In genomic region chr12:113876160-113876559, GRCh38 we compare ENCODE assay signal across 20 cellular contexts.
DNase-seq lines count a peak whose midpoint lies in the region; ATAC-seq and TF ChIP-seq lines count a peak whose summit lies in the region.
"Had no signal": no experiment of that assay in that cellular context is flagged by ENCODE, and none has a peak within 500 bp of the region (broad histone marks: within the 10 kb centered on the region; RNA-seq: fewer than 3 reads in every experiment).

No MANE protein-coding gene starts in this region.

- peaks cover 0 to 18% of the 10 kb centered on the region in 2 donors for H3K4me1 ChIP-seq in neuronal stem cell (ENCODE audit: control insufficient read depth in 2 of 2, insufficient read depth in 1 of 2, low read depth in 1 of 2, low read length in 2 of 2)
- H3K4me1 ChIP-seq: Caco-2 had no signal

- no peak overlapping the region for H2AFZ ChIP-seq in neuronal stem cell (ENCODE audit: low read length)
- H2AFZ ChIP-seq: GM23338 had no signal

- no peak overlapping the region for H3K14ac ChIP-seq in neuronal stem cell (ENCODE audit: low read length)

- H3K4me3 Mint-ChIP-seq in natural killer cell treated with Interleukin-12 subunit alpha and Interleukin-12 subunit beta and Interleukin-15 and Interleukin-18, amount 100 ng/mL, for 72 hours, result no peak overlapping the region
- no peak overlapping the region for H3K4me3 Mint-ChIP-seq in natural killer cell
- H3K4me3 Mint-ChIP-seq: B cell; CD4-positive, CD25-positive, alpha-beta regulatory T cell; CD8-positive, alpha-beta memory T cell; GM23338; HFFc6; IgD-negative memory B cell had no signal

- H3K18ac ChIP-seq in neuronal stem cell (ENCODE audit: low read length), result no peak overlapping the region

- no peaks in the 10 kb centered on the region for H3K4me1 Mint-ChIP-seq in natural killer cell treated with Interleukin-12 subunit alpha and Interleukin-12 subunit beta and Interleukin-15 and Interleukin-18, amount 100 ng/mL, for 72 hours (ENCODE audit: low read depth in 2 of 2)
- peaks cover 0 to 24% of the 10 kb centered on the region in 2 donors for H3K4me1 Mint-ChIP-seq in natural killer cell
- H3K4me1 Mint-ChIP-seq: B cell, IgD-negative memory B cell had no signal

- no peak overlapping the region for H3K4me3 ChIP-seq in brain microvascular endothelial cell (ENCODE audit: low read depth, low read length)
- H3K4me3 ChIP-seq in neuronal stem cell (ENCODE audit: low read length in 2 of 2), result no peak overlapping the region
- H3K4me3 ChIP-seq: BLaER1 treated with 17β-estradiol and CSF1 and Interleukin-3, amounts not matched to agents 10 nM and 100 nM; GM23338 had no signal

- no peak overlapping the region for H3K23ac ChIP-seq in neuronal stem cell (ENCODE audit: low read depth, low read length, poor library complexity)

- H3K4me2 ChIP-seq in neuronal stem cell (ENCODE audit: insufficient read depth, low read length, poor library complexity, severe bottlenecking), result no peak overlapping the region
- H3K4me2 ChIP-seq: GM23338 had no signal

- no peak overlapping the region for H2BK12ac ChIP-seq in neuronal stem cell (ENCODE audit: low read length)

- TF ChIP-seq CTCF in natural killer cell (IDR thresholded peaks at IDR 0.05) (no peak), brain microvascular endothelial cell (IDR thresholded peaks at IDR 0.05; ENCODE audit: low read depth, low read length, missing control alignments) (no peak)

- no peak overlapping the region for H2AK5ac ChIP-seq in neuronal stem cell (ENCODE audit: low read depth, low read length)

- H3K27ac ChIP-seq in brain microvascular endothelial cell (peak overlapping the region; percentile 74), neuronal stem cell (replicated peaks; ENCODE audit: low read length) (no peak overlapping the region)
- H3K27ac ChIP-seq: BLaER1 treated with 17β-estradiol and CSF1 and Interleukin-3, amounts not matched to agents 10 nM and 100 nM; HL-60 had no signal

- no peaks in the 10 kb centered on the region for H3K36me3 Mint-ChIP-seq in natural killer cell treated with Interleukin-12 subunit alpha and Interleukin-12 subunit beta and Interleukin-15 and Interleukin-18, amount 100 ng/mL, for 72 hours
- no peaks in the 10 kb centered on the region for H3K36me3 Mint-ChIP-seq in natural killer cell

- H2BK15ac ChIP-seq in neuronal stem cell (ENCODE audit: low read length), result peak overlapping the region; percentile 52

- no peak overlapping the region for H4K91ac ChIP-seq in neuronal stem cell (ENCODE audit: low read depth, low read length, poor library complexity)

- no peaks in the 10 kb centered on the region for H3K9me3 Mint-ChIP-seq in natural killer cell treated with Interleukin-12 subunit alpha and Interleukin-12 subunit beta and Interleukin-15 and Interleukin-18, amount 100 ng/mL, for 72 hours
- H3K9me3 Mint-ChIP-seq in natural killer cell, result no peaks in the 10 kb centered on the region
- H3K9me3 Mint-ChIP-seq: CD4-positive, CD25-positive, alpha-beta regulatory T cell; CD8-positive, alpha-beta memory T cell; HFFc6; IgD-negative memory B cell had no signal

- in situ Hi-C loops in brain microvascular endothelial cell (cut with HindIII; ENCODE audit: low pct_ligation_motif_present, low sequenced_read_pairs), result no loop called here

- H2BK5ac ChIP-seq in neuronal stem cell (ENCODE audit: low read length), result no peak overlapping the region

- peak; percentile 12 for DNase-seq in natural killer cell treated with Interleukin-12 subunit alpha and Interleukin-12 subunit beta and Interleukin-15 and Interleukin-18, amount 100 ng/mL, for 72 hours (ENCODE audit: low spot score)
- no peak for DNase-seq in natural killer cell
- no peak for DNase-seq in brain microvascular endothelial cell
- no peak for DNase-seq in neuronal stem cell (ENCODE audit: low spot score)
- no peak for DNase-seq in NAMALWA (ENCODE audit: low spot score)
- DNase-seq in sciatic nerve (ENCODE audit: low spot score), result no peak
- DNase-seq in SHP77 treated with DMSO at 0.1 percent for 48 hours (lab: John Stamatoyannopoulos, UW), result no peak
- DNase-seq in DMS79 treated with DMSO at 0.1 percent for 48 hours (lab: John Stamatoyannopoulos, UW), result no peak
- DNase-seq: 8988T; Caco-2; CD4-positive, CD25-positive, alpha-beta regulatory T cell; CD8-positive, alpha-beta memory T cell; GDM1 had no signal

- no peak for ATAC-seq in natural killer cell treated with Interleukin-12 subunit alpha and Interleukin-12 subunit beta and Interleukin-15 and Interleukin-18, amount 100 ng/mL, for 72 hours
- ATAC-seq in natural killer cell (no peak), sciatic nerve (no peak)
- ATAC-seq: GM23338, HCT116 had no signal

- H4K8ac ChIP-seq in neuronal stem cell (ENCODE audit: low read depth, low read length), result no peak overlapping the region

- H3K9ac ChIP-seq in neuronal stem cell (ENCODE audit: low read depth, low read length, poor library complexity), result no peak overlapping the region
- H3K9ac ChIP-seq: BLaER1 treated with 17β-estradiol and CSF1 and Interleukin-3, amounts not matched to agents 10 nM and 100 nM had no signal

- WGBS in neuronal stem cell (ENCODE audit: extremely low coverage in 2 of 2, insufficient read length in 2 of 2, insufficient replicate concordance in 1 of 2), 2 donors, result no CpG with 5 or more reads among the region's 2 CpGs

- H3K9me3 ChIP-seq in neuronal stem cell (replicated peaks in 1 of 2; ENCODE audit: control insufficient read depth in 2 of 2, insufficient read depth in 1 of 2, low read depth in 1 of 2, low read length in 2 of 2), result peaks cover 3% of the 10 kb centered on the region in 2 donors
- H3K9me3 ChIP-seq: Caco-2 had no signal

- H3K27me3 Mint-ChIP-seq in natural killer cell treated with Interleukin-12 subunit alpha and Interleukin-12 subunit beta and Interleukin-15 and Interleukin-18, amount 100 ng/mL, for 72 hours, result no peaks in the 10 kb centered on the region
- H3K27me3 Mint-ChIP-seq in natural killer cell (ENCODE audit: low read depth in 2 of 2), result no peaks in the 10 kb centered on the region
- H3K27me3 Mint-ChIP-seq: B cell; CD4-positive, CD25-positive, alpha-beta regulatory T cell; IgD-negative memory B cell had no signal

- no peak overlapping the region for H3K4ac ChIP-seq in neuronal stem cell (ENCODE audit: low read length)

- no peak overlapping the region for H3K27ac Mint-ChIP-seq in natural killer cell treated with Interleukin-12 subunit alpha and Interleukin-12 subunit beta and Interleukin-15 and Interleukin-18, amount 100 ng/mL, for 72 hours
- H3K27ac Mint-ChIP-seq in natural killer cell, result no peak overlapping the region
- H3K27ac Mint-ChIP-seq: B cell; CD8-positive, alpha-beta memory T cell; GM23338; IgD-negative memory B cell had no signal

- no peak overlapping the region for H2BK120ac ChIP-seq in neuronal stem cell (ENCODE audit: low read depth, low read length)

- H3K36me3 ChIP-seq in brain microvascular endothelial cell (replicated peaks) (no peaks in the 10 kb centered on the region), neuronal stem cell (replicated peaks in 1 of 2; ENCODE audit: control insufficient read depth in 2 of 2, insufficient read depth in 2 of 2, low read length in 2 of 2) (peaks cover 0 to 4% of the 10 kb centered on the region in 2 donors)

- no peaks in the 10 kb centered on the region for H3K79me1 ChIP-seq in neuronal stem cell (ENCODE audit: low read depth, low read length)

- H3K27me3 ChIP-seq in brain microvascular endothelial cell (replicated peaks), result no peaks in the 10 kb centered on the region
- H3K27me3 ChIP-seq in neuronal stem cell (ENCODE audit: control insufficient read depth in 3 of 3, insufficient read depth in 3 of 3, low read depth in 1 of 3, low read length in 3 of 3), result no peaks in the 10 kb centered on the region
- H3K27me3 ChIP-seq: BLaER1 treated with 17β-estradiol and CSF1 and Interleukin-3, amounts not matched to agents 10 nM and 100 nM had no signal

- intact Hi-C loops in natural killer cell (cut with micrococcal nuclease), result no loop called here
- intact Hi-C loops in sciatic nerve (cut with DNase I), result no loop called here
